ENCODE assay signal across 25 cellular contexts in genomic region chr16:11692651-11693050, GRCh38. TPM values are rescaled to one million over a fixed set of nuclear protein-coding genes. Genes with fewer than 3 reads are reported as not detected.
DNase-seq lines count a peak whose midpoint lies in the region; ATAC-seq and TF ChIP-seq lines count a peak whose summit lies in the region.
"Had no signal": no experiment of that assay in that cellular context is flagged by ENCODE, and none has a peak within 500 bp of the region (broad histone marks: within the 10 kb centered on the region; RNA-seq: fewer than 3 reads in every experiment).

No MANE protein-coding gene starts in this region.

- H3K4me1 Mint-ChIP-seq in natural killer cell = peaks cover 27 to 41% of the 10 kb centered on the region in 2 donors
- H3K4me1 Mint-ChIP-seq in natural killer cell treated with Interleukin-12 subunit alpha and Interleukin-12 subunit beta and Interleukin-15 and Interleukin-18, amount 100 ng/mL, for 72 hours (ENCODE audit: low read depth in 2 of 2) = peaks cover 33 to 37% of the 10 kb centered on the region in 2 donors
- H3K4me1 Mint-ChIP-seq in activated T-helper 17 cell treated with anti-CD3 and anti-CD28 coated beads, Interleukin-2, amount 50 U/mL, for 72 hours = peaks cover 26% of the 10 kb centered on the region
- H3K4me1 Mint-ChIP-seq: GM23338 had no signal

- peak; percentile 7 for DNase-seq in natural killer cell
- no peak for DNase-seq in natural killer cell treated with Interleukin-12 subunit alpha and Interleukin-12 subunit beta and Interleukin-15 and Interleukin-18, amount 100 ng/mL, for 72 hours (ENCODE audit: low spot score)
- no peak for DNase-seq in left lobe of liver (ENCODE audit: low spot score)
- DNase-seq in hypothalamus (lab: John Stamatoyannopoulos, UW) = no peak
- DNase-seq in GF-D8 (lab: John Stamatoyannopoulos, UW) = no peak
- DNase-seq: activated naive CD4-positive, alpha-beta T cell treated with anti-CD3 and anti-CD28 coated beads, Interleukin-2, amount 50 U/mL, for 16 hours; amniotic stem cell; foreskin melanocyte; hippocampal formation; midbrain; NCI-H1436; NCI-H2107; NCI-H446 treated with DMSO at 0.1 percent for 48 hours; OCI-M1; ovary; spleen; stimulated activated CD4-positive, alpha-beta T cell treated with anti-CD3 and anti-CD28 coated beads, Interleukin-4, amount 100 ng/mL, for 1 hour; T-helper 2 cell; trophoblast cell had no signal

- H3K36me3 Mint-ChIP-seq in natural killer cell = peaks cover 10% of the 10 kb centered on the region
- H3K36me3 Mint-ChIP-seq in natural killer cell treated with Interleukin-12 subunit alpha and Interleukin-12 subunit beta and Interleukin-15 and Interleukin-18, amount 100 ng/mL, for 72 hours = peaks cover 30% of the 10 kb centered on the region
- peaks cover 100% of the 10 kb centered on the region for H3K36me3 Mint-ChIP-seq in activated T-helper 17 cell treated with anti-CD3 and anti-CD28 coated beads, Interleukin-2, amount 50 U/mL, for 72 hours (ENCODE audit: low read depth)

- intact Hi-C loops in natural killer cell (cut with micrococcal nuclease) = no loop called here

- ATAC-seq in natural killer cell (no peak), left lobe of liver (peak; percentile 15), GM18867 (IDR thresholded peaks at IDR 0.05; ENCODE audit: unreplicated experiment) (no peak)
- no peak for ATAC-seq in natural killer cell treated with Interleukin-12 subunit alpha and Interleukin-12 subunit beta and Interleukin-15 and Interleukin-18, amount 100 ng/mL, for 72 hours
- no peak for ATAC-seq in activated T-helper 17 cell treated with anti-CD3 and anti-CD28 coated beads, Interleukin-2, amount 50 U/mL, for 72 hours (replicated peaks)
- ATAC-seq: GM23338, SK-N-SH treated with all-trans-retinoic acid at 6 μM for 48 hours had no signal

- peak overlapping the region in 1 of 2 donors; percentile 59 for H3K27ac Mint-ChIP-seq in natural killer cell
- H3K27ac Mint-ChIP-seq in natural killer cell treated with Interleukin-12 subunit alpha and Interleukin-12 subunit beta and Interleukin-15 and Interleukin-18, amount 100 ng/mL, for 72 hours = peak overlapping the region in 1 of 2 donors; percentile 37
- H3K27ac Mint-ChIP-seq in activated T-helper 17 cell treated with anti-CD3 and anti-CD28 coated beads, Interleukin-2, amount 50 U/mL, for 72 hours = peak overlapping the region; percentile 3
- H3K27ac Mint-ChIP-seq: activated T-helper 1 cell treated with anti-CD3 and anti-CD28 coated beads, Interleukin-12 subunit alpha, Interleukin-12 subunit beta, Interleukin-2, Interleukin-4 antibody, amounts not matched to agents 30 ng/mL and 10 ng/mL and 1 ng/mL, durations not matched to agents 14 hours and 24 hours and 36 hours; GM23338; nephron had no signal

- H3K4me3 Mint-ChIP-seq in natural killer cell = no peak overlapping the region
- H3K4me3 Mint-ChIP-seq in natural killer cell treated with Interleukin-12 subunit alpha and Interleukin-12 subunit beta and Interleukin-15 and Interleukin-18, amount 100 ng/mL, for 72 hours = no peak overlapping the region
- no peak overlapping the region for H3K4me3 Mint-ChIP-seq in activated T-helper 17 cell treated with anti-CD3 and anti-CD28 coated beads, Interleukin-2, amount 50 U/mL, for 72 hours
- H3K4me3 Mint-ChIP-seq: activated T-helper 1 cell treated with anti-CD3 and anti-CD28 coated beads, Interleukin-12 subunit alpha, Interleukin-12 subunit beta, Interleukin-2, Interleukin-4 antibody, amounts not matched to agents 30 ng/mL and 10 ng/mL and 1 ng/mL, durations not matched to agents 14 hours and 24 hours and 36 hours; GM23338; nephron had no signal

- no peak for TF ChIP-seq CTCF in natural killer cell (IDR thresholded peaks at IDR 0.05)

- no peaks in the 10 kb centered on the region for H3K27me3 Mint-ChIP-seq in natural killer cell (ENCODE audit: low read depth in 2 of 2)
- no peaks in the 10 kb centered on the region for H3K27me3 Mint-ChIP-seq in natural killer cell treated with Interleukin-12 subunit alpha and Interleukin-12 subunit beta and Interleukin-15 and Interleukin-18, amount 100 ng/mL, for 72 hours
- H3K27me3 Mint-ChIP-seq in activated T-helper 17 cell treated with anti-CD3 and anti-CD28 coated beads, Interleukin-2, amount 50 U/mL, for 72 hours = no peaks in the 10 kb centered on the region

- no peaks in the 10 kb centered on the region for H3K9me3 Mint-ChIP-seq in natural killer cell
- no peaks in the 10 kb centered on the region for H3K9me3 Mint-ChIP-seq in natural killer cell treated with Interleukin-12 subunit alpha and Interleukin-12 subunit beta and Interleukin-15 and Interleukin-18, amount 100 ng/mL, for 72 hours
- H3K9me3 Mint-ChIP-seq in activated T-helper 17 cell treated with anti-CD3 and anti-CD28 coated beads, Interleukin-2, amount 50 U/mL, for 72 hours = no peaks in the 10 kb centered on the region
- H3K9me3 Mint-ChIP-seq: activated T-helper 1 cell treated with anti-CD3 and anti-CD28 coated beads, Interleukin-12 subunit alpha, Interleukin-12 subunit beta, Interleukin-2, Interleukin-4 antibody, amounts not matched to agents 30 ng/mL and 10 ng/mL and 1 ng/mL, durations not matched to agents 14 hours and 24 hours and 36 hours; GM23338; nephron had no signal

RNA-seq across cellular contexts. Expression of gene SNN, which starts 24.4 kb away (rescaled TPM):
- 10 to 100 TPM in 2 of 3 donors, 1 to 10 TPM in 1; 5.3 to 20.0 (median 12.5) TPM for total RNA-seq in natural killer cell
- total RNA-seq in natural killer cell treated with Interleukin-12 subunit alpha and Interleukin-12 subunit beta and Interleukin-15 and Interleukin-18, amount 100 ng/mL, for 72 hours = 1 to 10 TPM in 1 of 2 donors, under 1 TPM in 1; 0.43 to 1.1 TPM
- 1 to 10 TPM; 3.3 to 4.9 TPM for total RNA-seq in activated T-helper 17 cell treated with anti-CD3 and anti-CD28 coated beads, Interleukin-2, amount 50 U/mL, for 72 hours
- total RNA-seq in left lobe of liver = 4.4 TPM

RNA-seq across cellular contexts. Expression of gene TXNDC11, which starts 50.0 kb away (rescaled TPM):
- total RNA-seq in natural killer cell = 10 to 100 TPM; 63.4 to 99.2 (median 68.9) TPM
- total RNA-seq in natural killer cell treated with Interleukin-12 subunit alpha and Interleukin-12 subunit beta and Interleukin-15 and Interleukin-18, amount 100 ng/mL, for 72 hours = 10 to 100 TPM; 62.4 to 73.2 TPM
- 10 to 100 TPM; 33.8 to 38.6 TPM for total RNA-seq in activated T-helper 17 cell treated with anti-CD3 and anti-CD28 coated beads, Interleukin-2, amount 50 U/mL, for 72 hours
- 49.1 TPM for total RNA-seq in left lobe of liver
